9 cellular contexts compared by ENCODE assay signal in the genomic region with DNA sequence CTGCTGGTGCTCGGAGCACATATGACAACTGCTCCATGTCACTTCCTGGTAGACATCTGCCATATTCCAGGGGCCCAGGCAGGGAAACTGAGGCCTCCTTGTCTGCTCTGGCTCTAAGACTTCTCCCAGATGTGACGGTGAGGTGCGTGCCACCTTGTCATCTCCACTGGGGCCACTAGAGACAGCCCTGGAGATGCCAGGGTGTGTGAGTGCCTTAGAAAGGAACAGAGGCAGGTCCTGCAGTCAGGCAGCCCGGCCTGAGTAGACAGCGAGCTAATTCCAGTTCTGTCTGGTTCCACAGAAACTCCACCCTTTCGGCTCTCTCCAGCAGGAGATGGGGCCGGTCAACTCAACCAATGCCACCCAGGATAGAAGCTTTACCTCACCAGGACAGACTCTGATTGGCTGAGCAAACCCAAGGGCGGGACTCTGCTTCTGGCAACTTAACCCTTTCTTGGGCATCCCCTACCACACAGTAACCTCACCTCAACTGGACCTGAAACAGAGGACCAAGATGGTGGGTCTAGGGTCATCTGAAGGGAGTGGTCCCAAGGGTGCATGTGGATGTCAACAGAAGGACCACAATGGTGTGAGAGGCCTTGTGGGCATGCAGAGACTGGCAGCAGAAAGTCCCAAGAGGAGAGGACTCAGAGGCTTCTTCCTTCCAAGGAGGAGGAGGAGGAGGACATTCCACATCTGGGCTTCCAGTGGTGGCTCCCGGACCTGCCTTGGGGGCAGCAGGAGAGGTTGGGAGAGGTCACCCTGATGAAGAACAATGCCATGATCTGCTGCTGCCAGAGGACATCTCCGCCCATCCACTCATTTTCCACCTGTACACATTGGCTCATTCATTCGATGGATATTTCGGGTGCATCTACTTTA.
DNase-seq lines count a peak whose midpoint lies in the region; ATAC-seq and TF ChIP-seq lines count a peak whose summit lies in the region.
"Had no signal": no experiment of that assay in that cellular context is flagged by ENCODE, and none has a peak within 500 bp of the region (broad histone marks: within the 10 kb centered on the region; RNA-seq: fewer than 3 reads in every experiment).

No MANE protein-coding gene starts in this region.

- ATAC-seq in HG02870 (IDR thresholded peaks at IDR 0.05; ENCODE audit: unreplicated experiment) (no peak), HG03571 (IDR thresholded peaks at IDR 0.05; ENCODE audit: unreplicated experiment) (no peak)
- ATAC-seq in naive thymus-derived CD4-positive, alpha-beta T cell = no peak

- no peaks in the 10 kb centered on the region for H3K4me1 ChIP-seq in naive thymus-derived CD4-positive, alpha-beta T cell (ENCODE audit: control insufficient read depth in 2 of 2, insufficient read depth in 2 of 2, low read length in 2 of 2)

- H3K9me3 Mint-ChIP-seq in naive thymus-derived CD4-positive, alpha-beta T cell = peaks cover 0 to 2% (median 0%) of the 10 kb centered on the region in 11 donors

- H3K9me3 ChIP-seq in naive thymus-derived CD4-positive, alpha-beta T cell (ENCODE audit: control insufficient read depth in 2 of 3, low read length in 3 of 3) = no peaks in the 10 kb centered on the region

- H3K36me3 ChIP-seq in naive thymus-derived CD4-positive, alpha-beta T cell (ENCODE audit: control insufficient read depth in 2 of 3, insufficient read depth in 3 of 3, low read length in 3 of 3) = peaks cover 0 to 60% (median 20%) of the 10 kb centered on the region in 3 experiments

- H3K36me3 Mint-ChIP-seq in naive thymus-derived CD4-positive, alpha-beta T cell = peaks cover 9 to 52% (median 12%) of the 10 kb centered on the region in 5 donors

- H3K27me3 ChIP-seq in naive thymus-derived CD4-positive, alpha-beta T cell (ENCODE audit: control insufficient read depth in 2 of 2, insufficient read depth in 2 of 2, low read length in 2 of 2) = no peaks in the 10 kb centered on the region

- H3K4me3 ChIP-seq in naive thymus-derived CD4-positive, alpha-beta T cell (ENCODE audit: low read length) = no peak overlapping the region

- POLR2A ChIA-PET in RWPE1 (lab: Yijun Ruan, JAX; ENCODE audit: low non-redundant PET) = no interaction called here
- POLR2A ChIA-PET in naive thymus-derived CD4-positive, alpha-beta T cell (lab: Charles Lee) = interaction anchor here (1.1 kb wide), 1 partner anchor 11 kb away, joined by 3 read pairs; no protein-coding TSS in a partner anchor

- H3K27ac Mint-ChIP-seq in naive thymus-derived CD4-positive, alpha-beta T cell = no peak overlapping the region

- TF ChIP-seq CTCF in RWPE1 (conservative IDR thresholded peaks at IDR 0.05; ENCODE audit: low read depth) = no peak

- H3K27me3 Mint-ChIP-seq in naive thymus-derived CD4-positive, alpha-beta T cell = no peaks in the 10 kb centered on the region

- intact Hi-C loops in naive thymus-derived CD4-positive, alpha-beta T cell (cut with micrococcal nuclease) = no loop called here

- DNase-seq in H4 (ENCODE audit: low spot score) (peak; percentile 60), RWPE1 (ENCODE audit: low spot score) (peak; percentile 63), fibroblast of peridontal ligament (ENCODE audit: extremely low read depth) (peak; percentile 71), occipital lobe (lab: John Stamatoyannopoulos, UW) (peak; percentile 46), activated gamma-delta T cell treated with Interleukin-2 at 50 U/mL for 16 hours (no peak)
- DNase-seq in naive thymus-derived CD4-positive, alpha-beta T cell = no peak
- DNase-seq: activated CD8-positive, alpha-beta memory T cell treated with anti-CD3 and anti-CD28 coated beads, Interleukin-2, amount 50 U/mL, for 48 hours had no signal

- no peak overlapping the region for H3K27ac ChIP-seq in RWPE1
- H3K27ac ChIP-seq in naive thymus-derived CD4-positive, alpha-beta T cell (ENCODE audit: low read depth, low read length) = no peak overlapping the region

- peaks cover 0 to 26% (median 4%) of the 10 kb centered on the region in 7 donors for H3K4me1 Mint-ChIP-seq in naive thymus-derived CD4-positive, alpha-beta T cell

- CTCF ChIA-PET in RWPE1 (lab: Yijun Ruan, JAX) = interaction anchor here (0.6 kb wide), 1 partner anchor 25 kb away, joined by 3 read pairs; no protein-coding TSS in a partner anchor
- CTCF ChIA-PET in naive thymus-derived CD4-positive, alpha-beta T cell (lab: Charles Lee) = no interaction called here

- H3K4me3 Mint-ChIP-seq in naive thymus-derived CD4-positive, alpha-beta T cell = no peak overlapping the region

Comparison
In these comparisons a context has a peak if more than half of its experiments do, and no peak if none do; other contexts are left out.
1. DNase-seq: peak in H4 (single experiment), RWPE1 (single experiment), fibroblast of peridontal ligament (single experiment) and occipital lobe (single experiment); none in activated gamma-delta T cell treated with Interleukin-2 at 50 U/mL for 16 hours (single experiment) and naive thymus-derived CD4-positive, alpha-beta T cell (0 of 9).